In the genomic region with DNA sequence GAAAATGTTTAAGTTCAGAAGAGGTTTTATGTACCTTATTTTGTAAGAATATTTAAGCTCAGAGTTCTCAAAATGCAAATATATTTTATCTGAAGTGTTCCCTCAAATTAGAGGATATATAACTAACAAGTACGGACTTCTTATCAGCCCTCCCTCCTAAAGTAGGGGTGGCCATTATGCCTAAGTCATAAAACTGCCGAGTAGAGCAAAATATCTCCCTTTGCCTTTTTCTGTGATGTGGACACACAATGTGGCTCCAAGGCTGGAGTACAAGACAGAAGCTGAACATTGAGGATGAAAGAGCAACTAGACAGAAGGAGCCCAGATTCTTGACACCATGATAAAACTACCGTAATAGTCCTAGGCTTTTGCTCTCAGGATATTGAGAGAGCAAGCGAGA, we compare ENCODE assay signal across 26 cellular contexts.
DNase-seq lines count a peak whose midpoint lies in the region; ATAC-seq, FAIRE-seq and TF ChIP-seq lines count a peak whose summit lies in the region.
"Had no signal": no experiment of that assay in that cellular context is flagged by ENCODE, and none has a peak within 500 bp of the region (broad histone marks: within the 10 kb centered on the region; RNA-seq: fewer than 3 reads in every experiment).

No MANE protein-coding gene starts in this region.

- no peak overlapping the region for H3K18ac ChIP-seq in trophoblast cell (ENCODE audit: low read length)

- H3K4me1 ChIP-seq in HepG2 (ENCODE audit: insufficient read depth, low read length) (peaks cover 73% of the 10 kb centered on the region), right lobe of liver (peaks cover 0 to 55% (median 20%) of the 10 kb centered on the region in 4 donors), smooth muscle cell (ENCODE audit: low read depth) (peaks cover 74% of the 10 kb centered on the region), osteoblast (ENCODE audit: insufficient read depth, low read length) (peaks cover 46% of the 10 kb centered on the region), trophoblast cell (ENCODE audit: control insufficient read depth in 1 of 2, insufficient read depth in 2 of 2, low read length in 2 of 2) (peaks cover 5 to 7% of the 10 kb centered on the region in 2 experiments)

- WGBS in HepG2 (ENCODE audit: low lambda C conversion rate), result 92% methylated on average over 4 of the region's 4 CpGs
- 62% methylated on average over 3 of the region's 4 CpGs for WGBS in right lobe of liver (ENCODE audit: insufficient coverage, low coverage, low lambda C conversion rate, missing lambda C conversion rate)
- WGBS in smooth muscle cell (ENCODE audit: low lambda C conversion rate), result 53% methylated on average over 4 of the region's 4 CpGs
- no CpG with 5 or more reads among the region's 4 CpGs for WGBS in trophoblast cell (ENCODE audit: extremely low coverage, insufficient coverage, insufficient read length)

- FAIRE-seq in HepG2 (lab: Jason Lieb, UNC), result no peak
- FAIRE-seq: D721Med, GM12891, GM18507 had no signal

- H2BK120ac ChIP-seq in trophoblast cell (ENCODE audit: insufficient read depth, low read length, poor library complexity), result no peak overlapping the region

- TF ChIP-seq POLR2A in HepG2 (IDR thresholded peaks at IDR 0.05; ENCODE audit: insufficient read depth in 1 of 2, low read depth in 2 of 2, low read length in 2 of 2) (no peak), right lobe of liver (IDR thresholded peaks at IDR 0.05) (no peak)

- H3K14ac ChIP-seq in trophoblast cell (ENCODE audit: low read length), result no peak overlapping the region

- peaks cover 2% of the 10 kb centered on the region for H3K79me1 ChIP-seq in trophoblast cell (ENCODE audit: low read length)

- H3K27ac Mint-ChIP-seq in activated B cell treated with CpG ODN at 0.5 μM for 24 hours (peak overlapping the region; percentile 13), chondrocyte (ENCODE audit: unreplicated experiment) (peak overlapping the region; percentile 67)
- H3K27ac Mint-ChIP-seq: CD4-positive, alpha-beta T cell had no signal

- H3K4me1 Mint-ChIP-seq in activated B cell treated with CpG ODN at 0.5 μM for 24 hours (peaks cover 60% of the 10 kb centered on the region), chondrocyte (ENCODE audit: low read depth) (peaks cover 84% of the 10 kb centered on the region)

- intact Hi-C loops in HepG2 (cut with micrococcal nuclease; ENCODE audit: unreplicated experiment) (no loop called here), right lobe of liver (cut with DNase I) (no loop called here), activated B cell treated with CpG ODN at 0.5 μM for 24 hours (cut with micrococcal nuclease) (no loop called here)

- TF ChIP-seq EP300 in HepG2 (IDR thresholded peaks at IDR 0.05; ENCODE audit: low read depth in 2 of 2, low read length in 2 of 2), result no peak
- no peak for TF ChIP-seq EP300 in HepG2 (CRISPR knock-in tag; IDR thresholded peaks at IDR 0.05; ENCODE audit: borderline replicate concordance)

- no peak overlapping the region for H3K4ac ChIP-seq in trophoblast cell (ENCODE audit: low read depth, low read length)

- no peak overlapping the region for H2AK5ac ChIP-seq in trophoblast cell (ENCODE audit: low read length)

- H3K9me3 ChIP-seq in HepG2 (ENCODE audit: low read length) (no peaks in the 10 kb centered on the region), right lobe of liver (no peaks in the 10 kb centered on the region), smooth muscle cell (replicated peaks; ENCODE audit: low read depth) (no peaks in the 10 kb centered on the region), osteoblast (ENCODE audit: low read depth, low read length) (no peaks in the 10 kb centered on the region), trophoblast cell (ENCODE audit: insufficient read depth, low read depth, low read length) (no peaks in the 10 kb centered on the region)
- H3K9me3 ChIP-seq: BE2C; BLaER1 treated with 17β-estradiol and CSF1 and Interleukin-3, amounts not matched to agents 10 nM and 100 nM had no signal

- H2AFZ ChIP-seq in HepG2 (ENCODE audit: low read length) (no peak overlapping the region), smooth muscle cell (ENCODE audit: low read depth) (no peak overlapping the region), osteoblast (ENCODE audit: low read length) (no peak overlapping the region), trophoblast cell (ENCODE audit: insufficient read depth, low read length, poor library complexity) (no peak overlapping the region)

- TF ChIP-seq CTCF in HepG2 (CRISPR knock-in tag; IDR thresholded peaks at IDR 0.05), result no peak
- TF ChIP-seq CTCF in right lobe of liver (IDR thresholded peaks at IDR 0.05), result no peak
- no peak for TF ChIP-seq CTCF in activated B cell treated with CpG ODN at 0.5 μM for 24 hours (IDR thresholded peaks at IDR 0.05)
- no peak for TF ChIP-seq CTCF in chondrocyte (IDR thresholded peaks at IDR 0.05)
- no peak for TF ChIP-seq CTCF in smooth muscle cell (IDR thresholded peaks at IDR 0.05; ENCODE audit: borderline replicate concordance, insufficient read depth, poor library complexity, severe bottlenecking)
- no peak for TF ChIP-seq CTCF in osteoblast (IDR thresholded peaks at IDR 0.05; ENCODE audit: extremely low read depth, low read depth, low read length)

- H3K27ac ChIP-seq in HepG2 (ENCODE audit: extremely low read length, insufficient read depth, low read length), result no peak overlapping the region
- H3K27ac ChIP-seq in right lobe of liver, result no peak overlapping the region
- no peak overlapping the region for H3K27ac ChIP-seq in smooth muscle cell (ENCODE audit: low read depth)
- no peak overlapping the region for H3K27ac ChIP-seq in osteoblast (ENCODE audit: low read depth, low read length)
- H3K27ac ChIP-seq in trophoblast cell (ENCODE audit: low read depth, low read length), result no peak overlapping the region
- H3K27ac ChIP-seq: 22Rv1; BLaER1 treated with 17β-estradiol and CSF1 and Interleukin-3, amounts not matched to agents 10 nM and 100 nM had no signal

- H3F3A ChIP-seq in smooth muscle cell (ENCODE audit: low read depth), result peaks cover 24% of the 10 kb centered on the region

- CTCF ChIA-PET in HepG2 (lab: Yijun Ruan, JAX; ENCODE audit: low intra/inter-chr PET ratio, low total read pairs) (no interaction called here), activated B cell treated with CpG ODN at 0.5 μM for 24 hours (lab: Charles Lee) (no interaction called here)

- H3K27me3 ChIP-seq in HepG2 (ENCODE audit: control insufficient read depth in 1 of 2, insufficient read depth in 2 of 2, low read length in 2 of 2), result no peaks in the 10 kb centered on the region
- H3K27me3 ChIP-seq in right lobe of liver, result no peaks in the 10 kb centered on the region
- H3K27me3 ChIP-seq in smooth muscle cell (ENCODE audit: low read depth), result no peaks in the 10 kb centered on the region
- H3K27me3 ChIP-seq in osteoblast (ENCODE audit: insufficient read depth, low read length), result no peaks in the 10 kb centered on the region
- no peaks in the 10 kb centered on the region for H3K27me3 ChIP-seq in trophoblast cell (ENCODE audit: insufficient read depth, low read length)
- H3K27me3 ChIP-seq: BE2C; BLaER1 treated with 17β-estradiol and CSF1 and Interleukin-3, amounts not matched to agents 10 nM and 100 nM had no signal

- TF ChIP-seq RAD21 in HepG2 (CRISPR knock-in tag; IDR thresholded peaks at IDR 0.05), result no peak

- no peaks in the 10 kb centered on the region for H3K27me3 Mint-ChIP-seq in activated B cell treated with CpG ODN at 0.5 μM for 24 hours
- H3K27me3 Mint-ChIP-seq in chondrocyte (ENCODE audit: low read depth), result no peaks in the 10 kb centered on the region
- H3K27me3 Mint-ChIP-seq: CD4-positive, alpha-beta T cell; CD8-positive, alpha-beta memory T cell had no signal

- ATAC-seq in HepG2 (no peak), right lobe of liver (no peak), activated B cell treated with CpG ODN at 0.5 μM for 24 hours (ENCODE audit: low read depth) (no peak)

- H3K23ac ChIP-seq in trophoblast cell (ENCODE audit: low read length), result no peak overlapping the region

- H3K4me3 ChIP-seq in HepG2 (replicated peaks in 1 of 3; ENCODE audit: insufficient read depth in 1 of 3, low read depth in 2 of 3, low read length in 3 of 3) (no peak overlapping the region), right lobe of liver (no peak overlapping the region), smooth muscle cell (no peak overlapping the region), osteoblast (ENCODE audit: insufficient read depth, low read length) (no peak overlapping the region), trophoblast cell (ENCODE audit: low read depth, low read length) (no peak overlapping the region)
- H3K4me3 ChIP-seq: BLaER1 treated with 17β-estradiol and CSF1 and Interleukin-3, amounts not matched to agents 10 nM and 100 nM had no signal

- no peak overlapping the region for H3K4me2 ChIP-seq in HepG2 (ENCODE audit: low read depth, low read length)
- H3K4me2 ChIP-seq in smooth muscle cell, result peak overlapping the region; percentile 23
- H3K4me2 ChIP-seq in osteoblast (ENCODE audit: insufficient read depth, low read length), result no peak overlapping the region
- H3K4me2 ChIP-seq in trophoblast cell (ENCODE audit: low read length), result no peak overlapping the region
- H3K4me2 ChIP-seq: BLaER1 treated with 17β-estradiol and CSF1 and Interleukin-3, amounts not matched to agents 10 nM and 100 nM had no signal

- H3K79me2 ChIP-seq in HepG2 (ENCODE audit: insufficient read depth, low read length), result peaks cover 32% of the 10 kb centered on the region
- H3K79me2 ChIP-seq in smooth muscle cell (ENCODE audit: low read depth), result peaks cover 99% of the 10 kb centered on the region
- peaks cover 97% of the 10 kb centered on the region for H3K79me2 ChIP-seq in osteoblast (ENCODE audit: insufficient read depth, low read length)
- H3K79me2 ChIP-seq in trophoblast cell (ENCODE audit: control insufficient read depth, insufficient read depth, low read length, poor library complexity), result peaks cover 4% of the 10 kb centered on the region

- H4K8ac ChIP-seq in trophoblast cell (ENCODE audit: low read depth, low read length), result no peak overlapping the region

- no peak overlapping the region for H2BK12ac ChIP-seq in trophoblast cell (ENCODE audit: low read length)

- in situ Hi-C loops in HepG2 (cut with HindIII; ENCODE audit: extremely low pct_ligation_motif_present, low pct_unique_long_range_greater_than_20kb), result no loop called here

- H3K36me3 Mint-ChIP-seq in activated B cell treated with CpG ODN at 0.5 μM for 24 hours (ENCODE audit: low read depth) (no peaks in the 10 kb centered on the region), chondrocyte (ENCODE audit: low read depth) (no peaks in the 10 kb centered on the region)
- H3K36me3 Mint-ChIP-seq: CD14-positive monocyte; CD8-positive, alpha-beta memory T cell had no signal

- H4K12ac ChIP-seq in trophoblast cell (ENCODE audit: low read depth, low read length), result no peak overlapping the region

- H3K4me3 Mint-ChIP-seq in activated B cell treated with CpG ODN at 0.5 μM for 24 hours (no peak overlapping the region), chondrocyte (ENCODE audit: unreplicated experiment) (no peak overlapping the region)
- H3K4me3 Mint-ChIP-seq: CD14-positive monocyte; CD4-positive, alpha-beta T cell; CD8-positive, alpha-beta memory T cell had no signal

- no peak overlapping the region for H4K91ac ChIP-seq in trophoblast cell (ENCODE audit: low read depth, low read length)

- H3K9me3 Mint-ChIP-seq in activated B cell treated with CpG ODN at 0.5 μM for 24 hours, result no peaks in the 10 kb centered on the region
- H3K9me3 Mint-ChIP-seq in chondrocyte (ENCODE audit: low read depth), result no peaks in the 10 kb centered on the region
- H3K9me3 Mint-ChIP-seq: CD14-positive monocyte; CD4-positive, alpha-beta T cell; CD8-positive, alpha-beta memory T cell had no signal

- no TSS peak for BruUV-seq in HepG2 (replicated peaks; lab: Mats Ljungman, UMichigan)

- no peak overlapping the region for H3K9ac ChIP-seq in HepG2 (ENCODE audit: insufficient read depth, low read depth, low read length)
- no peak overlapping the region for H3K9ac ChIP-seq in smooth muscle cell (ENCODE audit: low read depth)
- no peak overlapping the region for H3K9ac ChIP-seq in trophoblast cell (ENCODE audit: low read length)
- H3K9ac ChIP-seq: BLaER1 treated with 17β-estradiol and CSF1 and Interleukin-3, amounts not matched to agents 10 nM and 100 nM had no signal

- H3K36me3 ChIP-seq in HepG2 (replicated peaks in 1 of 2; ENCODE audit: control insufficient read depth in 1 of 2, insufficient read depth in 2 of 2, low read length in 2 of 2) (no peaks in the 10 kb centered on the region), right lobe of liver (no peaks in the 10 kb centered on the region), smooth muscle cell (ENCODE audit: low read depth) (no peaks in the 10 kb centered on the region), osteoblast (ENCODE audit: insufficient read depth, low read length) (no peaks in the 10 kb centered on the region), trophoblast cell (ENCODE audit: control insufficient read depth in 1 of 2, insufficient read depth in 2 of 2, low read length in 2 of 2) (no peaks in the 10 kb centered on the region)
- H3K36me3 ChIP-seq: BE2C had no signal

- DNase-seq in HepG2 (ENCODE audit: low spot score), result no peak
- no peak for DNase-seq in right lobe of liver
- no peak for DNase-seq in activated B cell treated with CpG ODN at 0.5 μM for 24 hours
- no peak for DNase-seq in chondrocyte (ENCODE audit: low spot score)
- DNase-seq in smooth muscle cell (lab: John Stamatoyannopoulos, UW; ENCODE audit: unreplicated experiment), result no peak
- DNase-seq in DMS153 treated with DMSO at 0.1 percent for 48 hours (lab: John Stamatoyannopoulos, UW; ENCODE audit: unreplicated experiment), result no peak
- no peak for DNase-seq in osteoblast (ENCODE audit: insufficient read length, low spot score, missing footprints)
- no peak for DNase-seq in trophoblast cell
- DNase-seq: ACHN; AML-193; BE2C; CD4-positive, alpha-beta T cell; CD8-positive, alpha-beta memory T cell; DMS 273 treated with DMSO at 0.1 percent for 48 hours; DMS53; DMS79 treated with DMSO at 0.1 percent for 48 hours; GF-D8; GOT3; H7; HCEC 1CT had no signal

- peaks cover 6% of the 10 kb centered on the region; the same call in 1 of the 2 replicates for H4K20me1 ChIP-seq in HepG2 (ENCODE audit: insufficient read depth, low read length)
- H4K20me1 ChIP-seq in smooth muscle cell (ENCODE audit: low read depth), result peaks cover 60% of the 10 kb centered on the region
- H4K20me1 ChIP-seq in osteoblast (ENCODE audit: insufficient read depth, low read length), result peaks cover 81% of the 10 kb centered on the region

- POLR2A ChIA-PET in HepG2 (lab: Yijun Ruan, JAX), result no interaction called here
- POLR2A ChIA-PET in activated B cell treated with CpG ODN at 0.5 μM for 24 hours (lab: Charles Lee), result no interaction called here

- no peak overlapping the region for H2BK5ac ChIP-seq in trophoblast cell (ENCODE audit: low read depth, low read length, poor library complexity)
